ENCODE assay signal across 29 cellular contexts in genomic region chr3:128539376-128539775, GRCh38.
"Had no signal": no experiment of that assay in that cellular context is flagged by ENCODE, and none has a peak within 500 bp of the region (broad histone marks: within the 10 kb centered on the region; RNA-seq: fewer than 3 reads in every experiment).

No MANE protein-coding gene starts in this region.

- H3K4me1 ChIP-seq: stomach, suprapubic skin, testis, thyroid gland, tibial artery, tibial nerve, transverse colon, upper lobe of left lung, upper lobe of right lung, uterus, vagina had no signal

- H3K27ac Mint-ChIP-seq: stimulated activated effector memory CD8-positive, alpha-beta T cell treated with anti-CD3 and anti-CD28 coated beads, Interleukin-12 subunit alpha, Interleukin-12 subunit beta, amount 100 ng/mL, for 72 hours; stimulated activated memory B cell treated with anti-CD40 and anti-IgM and Interleukin-4, amounts not matched to agents 10 μg/mL and 1 μg/mL and 100 μg/mL, for 72 hours; stimulated activated naive B cell treated with anti-CD40 and anti-IgM and Interleukin-4, amounts not matched to agents 10 μg/mL and 1 μg/mL and 100 μg/mL, for 72 hours; stimulated activated naive CD8-positive, alpha-beta T cell treated with anti-CD3 and anti-CD28 coated beads, Interleukin-15, amount 100 ng/mL, for 72 hours; stimulated activated naive CD8-positive, alpha-beta T cell treated with anti-CD3 and anti-CD28 coated beads, Interleukin-15, Interleukin-2, amounts not matched to agents 100 ng/mL and 50 ng/mL, for 24 hours; type B pancreatic cell had no signal

- H3K27ac ChIP-seq: stomach, suprapubic skin, testis, thoracic aorta, thyroid gland, tibial artery, tibial nerve, transverse colon, upper lobe of left lung, upper lobe of right lung, uterus, vagina had no signal

- H3K36me3 Mint-ChIP-seq: stimulated activated effector memory CD8-positive, alpha-beta T cell treated with anti-CD3 and anti-CD28 coated beads, Interleukin-12 subunit alpha, Interleukin-12 subunit beta, amount 100 ng/mL, for 72 hours; type B pancreatic cell had no signal

- FAIRE-seq: urothelium cell line had no signal

- H3K36me3 ChIP-seq: stomach, suprapubic skin, thoracic aorta, thyroid gland, tibial artery, tibial nerve, transverse colon, upper lobe of left lung, upper lobe of right lung, uterus, vagina had no signal

- H3K27me3 ChIP-seq: testis, thyroid gland, upper lobe of left lung, uterus, vagina had no signal

- H3K4me1 Mint-ChIP-seq: stimulated activated effector memory CD8-positive, alpha-beta T cell treated with anti-CD3 and anti-CD28 coated beads, Interleukin-12 subunit alpha, Interleukin-12 subunit beta, amount 100 ng/mL, for 72 hours; stimulated activated memory B cell treated with anti-CD40 and anti-IgM and Interleukin-4, amounts not matched to agents 10 μg/mL and 1 μg/mL and 100 μg/mL, for 72 hours; stimulated activated naive B cell treated with anti-CD40 and anti-IgM and Interleukin-4, amounts not matched to agents 10 μg/mL and 1 μg/mL and 100 μg/mL, for 72 hours; stimulated activated naive CD8-positive, alpha-beta T cell treated with anti-CD3 and anti-CD28 coated beads, Interleukin-15, amount 100 ng/mL, for 72 hours had no signal

- H3K4me3 ChIP-seq: stomach, suprapubic skin, testis, thoracic aorta, thyroid gland, tibial artery, tibial nerve, transverse colon, upper lobe of left lung, upper lobe of right lung, uterus, vagina had no signal

- ATAC-seq: stimulated activated effector memory CD8-positive, alpha-beta T cell treated with anti-CD3 and anti-CD28 coated beads, Interleukin-12 subunit alpha, Interleukin-12 subunit beta, amount 100 ng/mL, for 72 hours; stimulated activated memory B cell treated with anti-CD40 and anti-IgM and Interleukin-4, amounts not matched to agents 10 μg/mL and 1 μg/mL and 100 μg/mL, for 72 hours; stimulated activated naive B cell treated with anti-CD40 and anti-IgM and Interleukin-4, amounts not matched to agents 10 μg/mL and 1 μg/mL and 100 μg/mL, for 72 hours; stimulated activated naive CD8-positive, alpha-beta T cell treated with anti-CD3 and anti-CD28 coated beads, Interleukin-15, amount 100 ng/mL, for 72 hours; stimulated activated naive CD8-positive, alpha-beta T cell treated with anti-CD3 and anti-CD28 coated beads, Interleukin-15, Interleukin-2, amounts not matched to agents 100 U/mL and 50 U/mL, for 24 hours; upper lobe of right lung had no signal

- DNase-seq: stimulated activated CD4-positive, alpha-beta T cell treated with anti-CD3 and anti-CD28 coated beads, Interleukin-2, amount 100 ng/mL, for 48 hours; stimulated activated CD4-positive, alpha-beta T cell treated with anti-CD3 and anti-CD28 coated beads, Interleukin-4, amount 100 ng/mL, for 1 hour; stimulated activated CD4-positive, alpha-beta T cell treated with anti-CD3 and anti-CD28 coated beads, Interleukin-4, amount 100 ng/mL, for 24 hours; stimulated activated CD4-positive, alpha-beta T cell treated with anti-CD3 and anti-CD28 coated beads, Interleukin-4, amount 100 ng/mL, for 4 hours; stimulated activated CD8-positive, alpha-beta memory T cell treated with anti-CD3 and anti-CD28 coated beads, Interleukin-4, amount 100 ng/mL, for 48 hours; stimulated activated naive B cell treated with anti-CD40 and anti-IgM and Interleukin-4, amounts not matched to agents 10 μg/mL and 1 μg/mL and 100 μg/mL, for 72 hours; stimulated activated naive CD4-positive, alpha-beta T cell; stimulated activated naive CD4-positive, alpha-beta T cell treated with Interleukin-2 at 50 U/mL for 16 hours; stimulated activated naive CD8-positive, alpha-beta T cell treated with anti-CD3 and anti-CD28 coated beads, Interleukin-15, amount 100 ng/mL, for 72 hours; stimulated activated naive CD8-positive, alpha-beta T cell treated with anti-CD3 and anti-CD28 coated beads, Interleukin-15, Interleukin-2, amounts not matched to agents 100 U/mL and 50 U/mL, for 24 hours; stomach; substantia nigra; testis; thyroid gland; tibial artery; transverse colon; trophoblast cell; upper lobe of left lung; upper lobe of right lung; uterus had no signal

- H3K4me3 Mint-ChIP-seq: stimulated activated effector memory CD8-positive, alpha-beta T cell treated with anti-CD3 and anti-CD28 coated beads, Interleukin-12 subunit alpha, Interleukin-12 subunit beta, amount 100 ng/mL, for 72 hours; stimulated activated memory B cell treated with anti-CD40 and anti-IgM and Interleukin-4, amounts not matched to agents 10 μg/mL and 1 μg/mL and 100 μg/mL, for 72 hours; stimulated activated naive B cell treated with anti-CD40 and anti-IgM and Interleukin-4, amounts not matched to agents 10 μg/mL and 1 μg/mL and 100 μg/mL, for 72 hours; stimulated activated naive CD8-positive, alpha-beta T cell treated with anti-CD3 and anti-CD28 coated beads, Interleukin-15, amount 100 ng/mL, for 72 hours; stimulated activated naive CD8-positive, alpha-beta T cell treated with anti-CD3 and anti-CD28 coated beads, Interleukin-15, Interleukin-2, amounts not matched to agents 100 ng/mL and 50 ng/mL, for 24 hours; type B pancreatic cell had no signal

- H3K9me3 ChIP-seq: suprapubic skin, testis, thyroid gland, upper lobe of right lung, uterus, vagina had no signal
